In genomic region chr2:218217366-218218309, GRCh38 we compare ENCODE assay signal across 8 cellular contexts. TPM values are rescaled to one million over a fixed set of nuclear protein-coding genes. Genes with fewer than 3 reads are reported as not detected.
A peak's percentile ranks its signal among the peaks of the same experiment; 100 is the strongest.
DNase-seq lines count a peak whose midpoint lies in the region; ATAC-seq and TF ChIP-seq lines count a peak whose summit lies in the region.

No MANE protein-coding gene starts in this region.

- no peaks in the 10 kb centered on the region for H3K9me3 ChIP-seq in parathyroid adenoma (ENCODE audit: control insufficient read depth, low read length)
- H3K9me3 ChIP-seq in tibial nerve: no peaks in the 10 kb centered on the region

- no peak for TF ChIP-seq CTCF in RWPE1 (conservative IDR thresholded peaks at IDR 0.05; ENCODE audit: low read depth)
- TF ChIP-seq CTCF in parathyroid adenoma (IDR thresholded peaks at IDR 0.05): no peak
- no peak for TF ChIP-seq CTCF in tibial nerve (IDR thresholded peaks at IDR 0.05)

- CTCF ChIA-PET in RWPE1 (lab: Yijun Ruan, JAX): no interaction called here

- no peaks in the 10 kb centered on the region for H3K36me3 ChIP-seq in parathyroid adenoma (ENCODE audit: control insufficient read depth, insufficient read depth, low read length)
- H3K36me3 ChIP-seq in tibial nerve: no peaks in the 10 kb centered on the region

- TF ChIP-seq POLR2A in tibial nerve (IDR thresholded peaks at IDR 0.05): no peak

- H3K79me2 ChIP-seq in parathyroid adenoma: peaks cover 35% of the 10 kb centered on the region

- H3K27ac ChIP-seq in RWPE1 (peak overlapping the region; percentile 90), parathyroid adenoma (peak overlapping the region; percentile 91), tibial nerve (peak overlapping the region; percentile 90 to 99 (median 96))

- H3K4me2 ChIP-seq in parathyroid adenoma (ENCODE audit: low read length): peak overlapping the region; percentile 74

- TF ChIP-seq EP300 in tibial nerve (IDR thresholded peaks at IDR 0.05): no peak

- H3K27me3 ChIP-seq in parathyroid adenoma (ENCODE audit: control insufficient read depth, insufficient read depth, low read length) (no peaks in the 10 kb centered on the region), tibial nerve (no peaks in the 10 kb centered on the region)

- 0% methylated on average over 32 to 46 of the region's 47 CpGs for WGBS in tibial nerve, 2 donors

- DNase-seq in NCI-H2107 treated with DMSO at 0.1 percent for 48 hours (lab: John Stamatoyannopoulos, UW; ENCODE audit: unreplicated experiment): peak; percentile 2
- DNase-seq in NCI-H2107 (lab: John Stamatoyannopoulos, UW): no peak
- peak; percentile 50 for DNase-seq in RWPE1 (ENCODE audit: low spot score)
- DNase-seq in activated naive CD4-positive, alpha-beta T cell (lab: John Stamatoyannopoulos, UW): peak in 3 of 4 experiments; percentile 40 to 52 (median 49)
- DNase-seq in head of caudate nucleus: peak in 40 of 42 donors; percentile 24 to 72 (median 54)
- DNase-seq in tibial nerve (ENCODE audit: low spot score in 2 of 2): peak in 1 of 2 donors; percentile 19

- POLR2A ChIA-PET in RWPE1 (lab: Yijun Ruan, JAX; ENCODE audit: low non-redundant PET): interaction anchor here (1.1 kb wide), 1 partner anchor 53 kb away, joined by 3 read pairs; the partner anchor contains the start of genes AAMP and PNKD

- intact Hi-C loops in head of caudate nucleus (cut with DNase I): loop anchor here (2.0 kb wide), 1 partner anchor 53 kb away; the partner anchor contains the start of genes AAMP and PNKD

- H3K4me1 ChIP-seq in parathyroid adenoma (peaks cover 9% of the 10 kb centered on the region), tibial nerve (peaks cover 0 to 56% (median 41%) of the 10 kb centered on the region in 4 donors)

- peak overlapping the region; percentile 78 for H3K9ac ChIP-seq in parathyroid adenoma

- peak; percentile 36 for ATAC-seq in HG02943 (IDR thresholded peaks at IDR 0.05; ENCODE audit: low read depth, unreplicated experiment)

- H3K4me3 ChIP-seq in parathyroid adenoma (ENCODE audit: low read depth, low read length) (peak overlapping the region; percentile 70), tibial nerve (peak overlapping the region; percentile 81 to 99 (median 92))

- peak overlapping the region; percentile 98 for H2AFZ ChIP-seq in parathyroid adenoma

RNA-seq across cellular contexts. Expression of gene ARPC2, which starts 0.6 kb away (rescaled TPM):
- total RNA-seq in tibial nerve: 100 to 1,000 TPM; 193 to 248 (median 222) TPM

RNA-seq across cellular contexts. Expression of gene GPBAR1, which starts 43.2 kb away (rescaled TPM):
- total RNA-seq in tibial nerve: 10 to 100 TPM in 2 of 4 donors, 1 to 10 TPM in 2; 4.6 to 37.8 (median 13.5) TPM

RNA-seq across cellular contexts. Expression of gene CXCR1, which starts 50.9 kb away (rescaled TPM):
- total RNA-seq in tibial nerve: under 1 TPM in 2 of 4 donors, not detected in 2; 0.21 to 0.66 TPM

RNA-seq across cellular contexts. Expression of gene AAMP, which starts 52.3 kb away (rescaled TPM):
- total RNA-seq in tibial nerve: 100 to 1,000 TPM; 111 to 179 (median 143) TPM

RNA-seq across cellular contexts. Expression of gene PNKD, which starts 52.7 kb away (rescaled TPM):
- 10 to 100 TPM; 62.3 to 68.9 (median 63.6) TPM for total RNA-seq in tibial nerve
